35 cellular contexts compared by ENCODE assay signal in genomic region chr12:86523844-86524243, GRCh38.
DNase-seq lines count a peak whose midpoint lies in the region; ATAC-seq, FAIRE-seq and TF ChIP-seq lines count a peak whose summit lies in the region.
"Had no signal": no experiment of that assay in that cellular context is flagged by ENCODE, and none has a peak within 500 bp of the region (broad histone marks: within the 10 kb centered on the region; RNA-seq: fewer than 3 reads in every experiment).

No MANE protein-coding gene starts in this region.

- no peaks in the 10 kb centered on the region for H3K36me3 ChIP-seq in HEK293 (ENCODE audit: control insufficient read depth in 2 of 2, insufficient read depth in 1 of 2, low read length in 2 of 2)
- H3K36me3 ChIP-seq in adipocyte (ENCODE audit: control insufficient read depth, insufficient read depth, low read length, severe bottlenecking), result no peaks in the 10 kb centered on the region
- no peaks in the 10 kb centered on the region for H3K36me3 ChIP-seq in GM12878 (ENCODE audit: control insufficient read depth in 2 of 2, insufficient read depth in 2 of 2, low read length in 1 of 2)
- H3K36me3 ChIP-seq: BE2C; BLaER1; BLaER1 treated with 17β-estradiol and CSF1 and Interleukin-3, amounts not matched to agents 10 nM and 100 nM had no signal

- BruUV-seq in GM12878 (replicated peaks; lab: Mats Ljungman, UMichigan), result no TSS peak

- ATAC-seq in GM12878 (no peak), HG03520 (IDR thresholded peaks at IDR 0.05; ENCODE audit: unreplicated experiment) (no peak), GM18519 (IDR thresholded peaks at IDR 0.05; ENCODE audit: low FRiP score, unreplicated experiment) (no peak)
- ATAC-seq: A549; CD8-positive, alpha-beta T cell had no signal

- H3K4me1 ChIP-seq in HEK293 (ENCODE audit: control insufficient read depth, insufficient read depth, low read length), result no peaks in the 10 kb centered on the region
- no peaks in the 10 kb centered on the region for H3K4me1 ChIP-seq in adipocyte (ENCODE audit: control insufficient read depth, insufficient read depth, low read length)
- H3K4me1 ChIP-seq in GM12878 (ENCODE audit: control insufficient read depth, insufficient read depth, low read length), result no peaks in the 10 kb centered on the region
- H3K4me1 ChIP-seq: A549, BE2C, Caco-2 had no signal

- no peak for DNase-seq in adipocyte (ENCODE audit: low read depth)
- peak; percentile 17 for DNase-seq in amniotic epithelial cell (ENCODE audit: low read depth)
- no peak for DNase-seq in GM12878 (ENCODE audit: low read depth, low spot score)
- no peak for DNase-seq in kidney glomerular epithelial cell (lab: John Stamatoyannopoulos, UW)
- no peak for DNase-seq in NCI-H2171 (lab: John Stamatoyannopoulos, UW)
- DNase-seq: 8988T; ACHN; AML-193; BE2C; C1 segment of cervical spinal cord; Caco-2; Calu3; CD4-positive, alpha-beta memory T cell; CD4-positive, alpha-beta T cell; CD4-positive, CD25-positive, alpha-beta regulatory T cell; CD8-positive, alpha-beta memory T cell; CD8-positive, alpha-beta T cell; COR-L47; DMS 273 treated with DMSO at 0.1 percent for 48 hours; DMS153; DMS53; DMS79; DMS79 treated with DMSO at 0.1 percent for 48 hours; DND-41; EL had no signal

- TF ChIP-seq CTCF in HEK293 (tag by site-specific recombination; IDR thresholded peaks at IDR 0.05) (no peak), GM12878 (IDR thresholded peaks at IDR 0.05 in 2 of 3, conservative IDR thresholded peaks at IDR 0.05 in 1 of 3; ENCODE audit: control insufficient read depth in 2 of 3, extremely low read depth in 1 of 3, insufficient read depth in 1 of 3, low read depth in 3 of 3, low read length in 3 of 3) (no peak)

- H3K27ac ChIP-seq in HEK293 (ENCODE audit: extremely low read depth, low read depth, low read length) (no peak overlapping the region), GM12878 (ENCODE audit: control insufficient read depth, insufficient read depth) (no peak overlapping the region)
- H3K27ac ChIP-seq: 22Rv1; A549; BLaER1; BLaER1 treated with 17β-estradiol and CSF1 and Interleukin-3, amounts not matched to agents 10 nM and 100 nM; C4-2B had no signal

- H3K9ac ChIP-seq in adipocyte (ENCODE audit: low read length) (no peak overlapping the region), GM12878 (ENCODE audit: control insufficient read depth, insufficient read depth, low read length) (no peak overlapping the region)
- H3K9ac ChIP-seq: BLaER1; BLaER1 treated with 17β-estradiol and CSF1 and Interleukin-3, amounts not matched to agents 10 nM and 100 nM had no signal

- TF ChIP-seq RAD21 in GM12878 (IDR thresholded peaks at IDR 0.05; ENCODE audit: insufficient read depth, low read depth, low read length), result no peak

- RAD21 ChIA-PET in GM12878 (lab: Charles Lee; ENCODE audit: unreplicated experiment), result no interaction called here

- in situ Hi-C loops in GM12878 (cut with MboI), result no loop called here

- H4K20me1 ChIP-seq in GM12878 (ENCODE audit: control insufficient read depth, insufficient read depth), result no peaks in the 10 kb centered on the region
- H4K20me1 ChIP-seq: BLaER1; BLaER1 treated with 17β-estradiol and CSF1 and Interleukin-3, amounts not matched to agents 10 nM and 100 nM had no signal

- CTCF ChIA-PET in HEK293 (lab: Yijun Ruan, JAX), result no interaction called here
- CTCF ChIA-PET in GM12878 (lab: Yijun Ruan, JAX), result no interaction called here

- H3K9me3 ChIP-seq in HEK293 (ENCODE audit: control insufficient read depth, insufficient read depth, low read depth, low read length), result no peaks in the 10 kb centered on the region
- peaks cover 29% of the 10 kb centered on the region for H3K9me3 ChIP-seq in adipocyte (ENCODE audit: control insufficient read depth, low read length)
- no peaks in the 10 kb centered on the region for H3K9me3 ChIP-seq in GM12878 (replicated peaks; ENCODE audit: control insufficient read depth, insufficient read depth, low read length)
- H3K9me3 ChIP-seq: BE2C had no signal

- no peaks in the 10 kb centered on the region for H3K79me2 ChIP-seq in GM12878 (ENCODE audit: control insufficient read depth, insufficient read depth, low read length)

- intact Hi-C loops in GM12878 (cut with micrococcal nuclease; ENCODE audit: unreplicated experiment), result no loop called here

- SMC1A ChIA-PET in GM12878 (lab: Charles Lee; ENCODE audit: uncharacterized antibody, unreplicated experiment), result no interaction called here

- FAIRE-seq in GM12878 (lab: Jason Lieb, UNC), result no peak
- FAIRE-seq: A204.1, A549, D721Med had no signal

- no peak overlapping the region for H3K4me3 ChIP-seq in HEK293 (ENCODE audit: low read depth, low read length)
- H3K4me3 ChIP-seq in adipocyte (ENCODE audit: low read length), result peak overlapping the region; percentile 36
- H3K4me3 ChIP-seq in GM12878, result no peak overlapping the region
- H3K4me3 ChIP-seq: A549; BLaER1; BLaER1 treated with 17β-estradiol and CSF1 and Interleukin-3, amounts not matched to agents 10 nM and 100 nM had no signal

- no peak for TF ChIP-seq POLR2A in GM12878 (IDR thresholded peaks at IDR 0.05; ENCODE audit: low read depth, low read length)

- no peak overlapping the region for H3K4me2 ChIP-seq in GM12878 (ENCODE audit: control insufficient read depth, insufficient read depth)
- H3K4me2 ChIP-seq: A549; BLaER1; BLaER1 treated with 17β-estradiol and CSF1 and Interleukin-3, amounts not matched to agents 10 nM and 100 nM had no signal

- TF ChIP-seq EP300 in GM12878 (IDR thresholded peaks at IDR 0.05; ENCODE audit: borderline replicate concordance in 1 of 2, control insufficient read depth in 1 of 2, low read depth in 2 of 2, low read length in 2 of 2), result no peak

- H3K27me3 ChIP-seq in adipocyte (replicated peaks; ENCODE audit: control insufficient read depth, insufficient read depth, low read length) (no peaks in the 10 kb centered on the region), GM12878 (replicated peaks in 1 of 2; ENCODE audit: control insufficient read depth in 2 of 2, insufficient read depth in 2 of 2, low read length in 1 of 2) (no peaks in the 10 kb centered on the region)
- H3K27me3 ChIP-seq: BE2C; BLaER1; BLaER1 treated with 17β-estradiol and CSF1 and Interleukin-3, amounts not matched to agents 10 nM and 100 nM had no signal

- no peak overlapping the region for H2AFZ ChIP-seq in GM12878 (ENCODE audit: control insufficient read depth, low read depth, low read length)

- 25% methylated on average over 3 of the region's 3 CpGs for WGBS in GM12878 (ENCODE audit: insufficient coverage, insufficient replicate concordance, low lambda C conversion rate, missing lambda C conversion rate)

- POLR2A ChIA-PET in HEK293 (lab: Yijun Ruan, JAX), result no interaction called here
- POLR2A ChIA-PET in GM12878 (lab: Charles Lee), result no interaction called here

TF ChIP-seq in HEK293, 187 proteins besides CTCF, POLR2A, EP300 and RAD21 (continues in another document):
- TF ChIP-seq ZNF175 (tag by site-specific recombination; IDR thresholded peaks at IDR 0.05) (no peak), GLIS2 (tag by site-specific recombination; IDR thresholded peaks at IDR 0.05) (no peak), TRIM28 (IDR thresholded peaks at IDR 0.05; ENCODE audit: borderline replicate concordance, low read length) (peak; percentile 78; the same call in 1 of the 2 replicates), SETDB1 (IDR thresholded peaks at IDR 0.05; ENCODE audit: insufficient read length, low read length) (peak; percentile 92), ZNF660 (tag by site-specific recombination; IDR thresholded peaks at IDR 0.05) (no peak), OSR2 (tag by site-specific recombination; IDR thresholded peaks at IDR 0.05) (no peak), ZNF529 (tag by site-specific recombination; IDR thresholded peaks at IDR 0.05; ENCODE audit: insufficient replicate concordance) (peak; percentile 72), ZBTB6 (tag by site-specific recombination; IDR thresholded peaks at IDR 0.05) (no peak), ZBTB48 (tag by site-specific recombination; IDR thresholded peaks at IDR 0.05) (no peak), TCF7L2 (IDR thresholded peaks at IDR 0.05; ENCODE audit: borderline replicate concordance, low read depth, low read length) (no peak)

TF ChIP-seq in GM12878, 131 proteins besides CTCF, POLR2A, EP300 and RAD21:
- 0 out of 2 replicates have a peak, but pooled peaks have one; percentile 54 for TF ChIP-seq CBX5 (IDR thresholded peaks at IDR 0.05; ENCODE audit: low read depth)
- no peak for TF ChIP-seq NBN (IDR thresholded peaks at IDR 0.05)
